In genomic region chr1:110555807-110556470, GRCh38 we compare ENCODE assay signal across 11 cellular contexts. TPM values are rescaled to one million over a fixed set of nuclear protein-coding genes. Genes with fewer than 3 reads are reported as not detected.
DNase-seq lines count a peak whose midpoint lies in the region; ATAC-seq, FAIRE-seq and TF ChIP-seq lines count a peak whose summit lies in the region.
"Had no signal": no experiment of that assay in that cellular context is flagged by ENCODE, and none has a peak within 500 bp of the region (broad histone marks: within the 10 kb centered on the region; RNA-seq: fewer than 3 reads in every experiment).

No MANE protein-coding gene starts in this region.

- H3F3A ChIP-seq in OCI-LY1 (ENCODE audit: insufficient read depth, low read length), result no peaks in the 10 kb centered on the region

- ATAC-seq in pancreas (peak in 2 of 4 donors; percentile 33 to 35), HG02885 (IDR thresholded peaks at IDR 0.05; ENCODE audit: poor library complexity, unreplicated experiment) (no peak)

- DNase-seq in C1 segment of cervical spinal cord (lab: John Stamatoyannopoulos, UW), result peak in 11 of 14 donors; percentile 52 to 95 (median 88)
- peak; percentile 96 for DNase-seq in globus pallidus (ENCODE audit: low spot score)
- peak in 4 of 6 donors; percentile 12 to 66 (median 33) for DNase-seq in pancreas
- no peak for DNase-seq in RKO (ENCODE audit: low spot score)
- no peak for DNase-seq in small intestine
- no peak for DNase-seq in T-helper 1 cell
- DNase-seq: NCI-H1436 had no signal

- H3K27me3 ChIP-seq in OCI-LY1 (ENCODE audit: insufficient read depth, low read length) (no peaks in the 10 kb centered on the region), pancreas (peaks cover 0 to 7% (median 0%) of the 10 kb centered on the region in 4 donors), small intestine (ENCODE audit: control insufficient read depth in 2 of 2, insufficient read depth in 2 of 2, low read length in 2 of 2) (peaks cover 7 to 19% of the 10 kb centered on the region in 2 donors)

- H3K79me2 ChIP-seq in OCI-LY1 (ENCODE audit: insufficient read depth, low read length), result no peaks in the 10 kb centered on the region

- intact Hi-C loops in pancreas (cut with DNase I), result no loop called here

- H3K9me3 ChIP-seq in OCI-LY1 (ENCODE audit: low read length) (no peaks in the 10 kb centered on the region), pancreas (no peaks in the 10 kb centered on the region), small intestine (ENCODE audit: control insufficient read depth, low read depth) (no peaks in the 10 kb centered on the region)
- H3K9me3 ChIP-seq: HAP-1 had no signal

- no peaks in the 10 kb centered on the region for H3K36me3 ChIP-seq in OCI-LY1 (ENCODE audit: insufficient read depth, low read length)
- no peaks in the 10 kb centered on the region for H3K36me3 ChIP-seq in pancreas
- H3K36me3 ChIP-seq in small intestine (ENCODE audit: control insufficient read depth in 2 of 2, insufficient read depth in 2 of 2, low read length in 2 of 2), result no peaks in the 10 kb centered on the region
- H3K36me3 ChIP-seq: HAP-1 had no signal

- H3K4me3 ChIP-seq in OCI-LY1 (ENCODE audit: low read depth, low read length, poor library complexity, severe bottlenecking), result no peak overlapping the region
- peak overlapping the region in 2 of 4 donors; percentile 29 to 39 for H3K4me3 ChIP-seq in pancreas
- no peak overlapping the region for H3K4me3 ChIP-seq in small intestine (ENCODE audit: low read depth in 1 of 2, low read length in 2 of 2)
- H3K4me3 ChIP-seq: HAP-1 had no signal

- H3K27ac ChIP-seq in OCI-LY1 (ENCODE audit: low read depth, low read length, poor library complexity, severe bottlenecking) (no peak overlapping the region), pancreas (no peak overlapping the region), small intestine (ENCODE audit: low read depth in 1 of 2, low read length in 1 of 2) (no peak overlapping the region)
- H3K27ac ChIP-seq: epithelial cell of prostate had no signal

- no peak overlapping the region for H2AFZ ChIP-seq in OCI-LY1 (ENCODE audit: low read length)

- TF ChIP-seq CTCF in OCI-LY1 (IDR thresholded peaks at IDR 0.05; ENCODE audit: low read length), result no peak
- no peak for TF ChIP-seq CTCF in pancreas (IDR thresholded peaks at IDR 0.05)

- 49% methylated on average over 11 of the region's 11 CpGs for WGBS in pancreas, 2 donors
- WGBS in small intestine, 3 donors, result 43 to 46% (median 45%) methylated on average over 11 of the region's 11 CpGs

- H3K4me1 ChIP-seq in OCI-LY1 (ENCODE audit: insufficient read depth, low read length, severe bottlenecking) (no peaks in the 10 kb centered on the region), pancreas (no peaks in the 10 kb centered on the region), small intestine (ENCODE audit: control insufficient read depth in 2 of 2, insufficient read depth in 1 of 2, low read depth in 1 of 2, low read length in 1 of 2) (no peaks in the 10 kb centered on the region)
- H3K4me1 ChIP-seq: HAP-1 had no signal

- H4K20me1 ChIP-seq in OCI-LY1 (ENCODE audit: insufficient read depth, low read length), result no peaks in the 10 kb centered on the region

- no peak for FAIRE-seq in pancreas (lab: Jason Lieb, UNC)
- no peak for FAIRE-seq in small intestine (lab: Jason Lieb, UNC)

- no peak overlapping the region for H3K9ac ChIP-seq in OCI-LY1 (ENCODE audit: low read length)

- no peaks in the 10 kb centered on the region for H3K9me2 ChIP-seq in OCI-LY1 (ENCODE audit: low read depth, low read length)

- H3K4me2 ChIP-seq in OCI-LY1 (ENCODE audit: low read length), result peak overlapping the region; percentile 46; the same call in 1 of the 2 replicates

RNA-seq across cellular contexts. Expression of gene KCNA10, which starts 37.0 kb away (rescaled TPM):
- not detected for total RNA-seq in pancreas
- polyA plus RNA-seq in pancreas (not detected), small intestine (not detected)

RNA-seq across cellular contexts. Expression of gene KCNA2, which starts 50.2 kb away (rescaled TPM):
- total RNA-seq in pancreas, result 1 to 10 TPM in 2 of 6 donors, under 1 TPM in 4; 0.40 to 1.6 (median 0.81) TPM
- polyA plus RNA-seq in pancreas, result under 1 TPM; 0.21 to 0.23 TPM
- under 1 TPM in 1 of 3 donors, not detected in 2; 0.28 TPM for polyA plus RNA-seq in small intestine

Comparison
In these comparisons a context has a peak if more than half of its experiments do, and no peak if none do; other contexts are left out.
1. DNase-seq: peak in C1 segment of cervical spinal cord (11 of 14), globus pallidus (single experiment) and pancreas (4 of 6); none in RKO (single experiment), small intestine (single experiment) and T-helper 1 cell (0 of 5).